ENCODE assay signal across 13 cellular contexts in genomic region chr1:91557039-91557690, GRCh38. TPM values are rescaled to one million over a fixed set of nuclear protein-coding genes. Genes with fewer than 3 reads are reported as not detected.
DNase-seq lines count a peak whose midpoint lies in the region; ATAC-seq and TF ChIP-seq lines count a peak whose summit lies in the region.
"Had no signal": no experiment of that assay in that cellular context is flagged by ENCODE, and none has a peak within 500 bp of the region (broad histone marks: within the 10 kb centered on the region; RNA-seq: fewer than 3 reads in every experiment).

No MANE protein-coding gene starts in this region.

- H3K4me1 Mint-ChIP-seq in MCF 10A (ENCODE audit: insufficient read depth, unreplicated experiment): peaks cover 39% of the 10 kb centered on the region
- peaks cover 93% of the 10 kb centered on the region for H3K4me1 Mint-ChIP-seq in central memory CD8-positive, alpha-beta T cell

- H3K4ac ChIP-seq in mesendoderm (ENCODE audit: low read depth, low read length): no peak overlapping the region

- no peak overlapping the region for H3K27ac Mint-ChIP-seq in MCF 10A (ENCODE audit: low read depth, unreplicated experiment)
- H3K27ac Mint-ChIP-seq in central memory CD8-positive, alpha-beta T cell (ENCODE audit: low read depth): peak overlapping the region; percentile 97

- H3K9me3 ChIP-seq in breast epithelium: no peaks in the 10 kb centered on the region
- no peaks in the 10 kb centered on the region for H3K9me3 ChIP-seq in vagina
- H3K9me3 ChIP-seq: esophagus squamous epithelium, tibial nerve had no signal

- H3K4me3 Mint-ChIP-seq in MCF 10A (ENCODE audit: unreplicated experiment): no peak overlapping the region
- H3K4me3 Mint-ChIP-seq in central memory CD8-positive, alpha-beta T cell: peak overlapping the region; percentile 67

- H3K9me3 Mint-ChIP-seq in MCF 10A (ENCODE audit: unreplicated experiment): no peaks in the 10 kb centered on the region
- no peaks in the 10 kb centered on the region for H3K9me3 Mint-ChIP-seq in central memory CD8-positive, alpha-beta T cell

- TF ChIP-seq CTCF in breast epithelium (IDR thresholded peaks at IDR 0.05) (no peak), MCF 10A (IDR thresholded peaks at IDR 0.05; ENCODE audit: unreplicated experiment) (no peak), vagina (IDR thresholded peaks at IDR 0.05) (no peak), RWPE1 (conservative IDR thresholded peaks at IDR 0.05; ENCODE audit: low read depth) (no peak)

- no peaks in the 10 kb centered on the region for H3K27me3 Mint-ChIP-seq in MCF 10A (ENCODE audit: insufficient read depth, unreplicated experiment)
- no peaks in the 10 kb centered on the region for H3K27me3 Mint-ChIP-seq in central memory CD8-positive, alpha-beta T cell

- H3K27me3 ChIP-seq in breast epithelium: no peaks in the 10 kb centered on the region
- no peaks in the 10 kb centered on the region for H3K27me3 ChIP-seq in mesendoderm (ENCODE audit: insufficient read depth, low read length, poor library complexity)
- H3K27me3 ChIP-seq in vagina: no peaks in the 10 kb centered on the region
- H3K27me3 ChIP-seq: esophagus squamous epithelium, tibial nerve had no signal

- POLR2A ChIA-PET in MCF 10A (lab: Yijun Ruan, JAX): interaction anchor here (0.5 to 3.9 kb wide), 6 partner anchors 12 to 331 kb away, joined by 3 to 23 read pairs (median 3); no protein-coding TSS in a partner anchor
- POLR2A ChIA-PET in RWPE1 (lab: Yijun Ruan, JAX; ENCODE audit: low non-redundant PET): no interaction called here

- H4K5ac ChIP-seq in mesendoderm (ENCODE audit: low read length): no peak overlapping the region

- H2BK15ac ChIP-seq in mesendoderm (replicated peaks; ENCODE audit: low read depth): no peak overlapping the region

- no peaks in the 10 kb centered on the region for H3K79me2 ChIP-seq in mesendoderm (ENCODE audit: control insufficient read depth, insufficient read depth, low read length)

- no CpG with 5 or more reads among the region's 5 CpGs for WGBS in mesendoderm (ENCODE audit: extremely low coverage, insufficient coverage, low lambda C conversion rate)

- H3K4me3 ChIP-seq in breast epithelium (no peak overlapping the region), mesendoderm (ENCODE audit: low read length) (no peak overlapping the region), vagina (no peak overlapping the region)
- H3K4me3 ChIP-seq: esophagus squamous epithelium, tibial nerve had no signal

- ATAC-seq in central memory CD8-positive, alpha-beta T cell (replicated peaks; ENCODE audit: extremely low read depth, poor library complexity, severe bottlenecking): no peak
- no peak for ATAC-seq in HG02798 (IDR thresholded peaks at IDR 0.05; ENCODE audit: poor library complexity, unreplicated experiment)

- H2BK120ac ChIP-seq in mesendoderm (ENCODE audit: low read depth, low read length): no peak overlapping the region

- H3K27ac ChIP-seq in breast epithelium (peak overlapping the region; percentile 59 to 66), mesendoderm (ENCODE audit: low read depth, low read length) (no peak overlapping the region), vagina (peak overlapping the region; percentile 12), RWPE1 (no peak overlapping the region)
- H3K27ac ChIP-seq: tibial nerve had no signal

- CTCF ChIA-PET in MCF 10A (lab: Yijun Ruan, JAX) (no interaction called here), RWPE1 (lab: Yijun Ruan, JAX) (no interaction called here)

- H3K4me1 ChIP-seq in breast epithelium: peaks cover 3 to 18% of the 10 kb centered on the region in 2 donors
- H3K4me1 ChIP-seq in mesendoderm (ENCODE audit: control insufficient read depth, low read depth, low read length): no peaks in the 10 kb centered on the region
- peaks cover 59% of the 10 kb centered on the region for H3K4me1 ChIP-seq in vagina

- no peak overlapping the region for H3K4me2 ChIP-seq in mesendoderm (ENCODE audit: low read length)

- no TSS peak for BruUV-seq in MCF 10A (replicated peaks; lab: Mats Ljungman, UMichigan)

- H3K79me1 ChIP-seq in mesendoderm (ENCODE audit: low read length): no peaks in the 10 kb centered on the region

- H3K23ac ChIP-seq in mesendoderm (ENCODE audit: low read length): no peak overlapping the region

- H3K36me3 Mint-ChIP-seq in MCF 10A (ENCODE audit: insufficient read depth, unreplicated experiment): no peaks in the 10 kb centered on the region
- peaks cover 10% of the 10 kb centered on the region for H3K36me3 Mint-ChIP-seq in central memory CD8-positive, alpha-beta T cell (ENCODE audit: insufficient read depth)

- no peaks in the 10 kb centered on the region for H3K36me3 ChIP-seq in breast epithelium
- H3K36me3 ChIP-seq in mesendoderm (ENCODE audit: control insufficient read depth, insufficient read depth, low read length): no peaks in the 10 kb centered on the region
- no peaks in the 10 kb centered on the region for H3K36me3 ChIP-seq in vagina
- H3K36me3 ChIP-seq: esophagus squamous epithelium, tibial nerve had no signal

- peak overlapping the region; percentile 27 for H2AK5ac ChIP-seq in mesendoderm (ENCODE audit: low read length)

- no peak overlapping the region for H3K56ac ChIP-seq in mesendoderm (ENCODE audit: low read length)

- no peak overlapping the region for H2BK5ac ChIP-seq in mesendoderm (ENCODE audit: low read length)

- no peak overlapping the region for H4K8ac ChIP-seq in mesendoderm (ENCODE audit: low read depth, low read length)

- intact Hi-C loops in breast epithelium (cut with DNase I; ENCODE audit: low total_unique reads): no loop called here
- intact Hi-C loops in MCF 10A (cut with micrococcal nuclease): no loop called here
- intact Hi-C loops in vagina (cut with DNase I): no loop called here
- intact Hi-C loops in posterior vena cava (cut with DNase I): no loop called here

- H3K9ac ChIP-seq in mesendoderm (ENCODE audit: low read length): no peak overlapping the region

- DNase-seq in breast epithelium (ENCODE audit: low spot score in 2 of 2) (peak in 1 of 2 donors; percentile 86), MCF 10A (ENCODE audit: unreplicated experiment) (no peak), mesendoderm (no peak), vagina (ENCODE audit: extremely low spot score in 2 of 2) (no peak), RWPE1 (ENCODE audit: low spot score) (no peak), posterior vena cava (ENCODE audit: low spot score) (no peak)
- DNase-seq in central memory CD8-positive, alpha-beta T cell (ENCODE audit: low spot score in 2 of 2): no peak
- DNase-seq: DMS79, esophagus squamous epithelium, NCI-H1105 treated with DMSO at 0.1 percent for 48 hours, NCI-H446 had no signal

- TF ChIP-seq POLR2A in breast epithelium (IDR thresholded peaks at IDR 0.05) (no peak), vagina (IDR thresholded peaks at IDR 0.05) (no peak)

- no peak overlapping the region for H3K18ac ChIP-seq in mesendoderm (ENCODE audit: low read length)

RNA-seq across cellular contexts. Expression of gene CDC7, which starts 56.5 kb away (rescaled TPM):
- total RNA-seq in breast epithelium (1 to 10 TPM in 2 of 3 donors, under 1 TPM in 1; 0.48 to 4.9 (median 4.1) TPM), MCF 10A (2022) (4.0 and 8.0 TPM in 2 replicates), vagina (3.4 TPM), posterior vena cava (1 to 10 TPM; 1.8 to 2.0 TPM)
- 25.9 TPM for polyA plus RNA-seq in mesendoderm (2013, experiment 1 of 2)
- polyA plus RNA-seq in mesendoderm (2013, experiment 2 of 2): 25.5 TPM

Comparison
In these comparisons a context has a peak if more than half of its experiments do, and no peak if none do; other contexts are left out.
1. H3K27ac ChIP-seq: peak in breast epithelium (2 of 2) and vagina (single experiment); none in mesendoderm (single experiment) and RWPE1 (single experiment).